In the genomic region with DNA sequence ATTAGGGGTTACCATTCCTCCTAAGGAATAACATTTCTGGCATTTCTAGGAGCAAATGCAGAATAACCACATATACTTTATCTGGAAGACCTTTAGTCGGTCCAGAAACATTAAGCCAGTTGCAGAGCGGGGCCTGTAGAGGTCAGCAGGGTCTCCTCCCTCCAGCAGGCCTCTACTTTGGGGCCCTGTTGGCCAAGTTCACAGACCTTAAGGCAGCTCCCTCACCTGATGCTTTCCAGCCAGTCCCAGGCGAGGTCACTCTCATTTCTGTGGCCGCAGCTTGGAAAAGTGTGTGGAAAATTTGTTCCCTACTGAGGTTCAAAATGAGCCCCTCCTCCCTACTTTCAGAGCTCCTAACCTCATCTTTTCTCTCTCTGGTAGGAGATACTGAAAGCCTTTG, we compare ENCODE assay signal across 1 cellular context.
TF ChIP-seq lines count a peak whose summit lies in the region.

No MANE protein-coding gene starts in this region.

TF ChIP-seq in WTC11, 78 proteins besides CTCF, POLR2A, EP300 and RAD21 (continued from another document):
- TF ChIP-seq ATF6 (CRISPR knock-in tag; IDR thresholded peaks at IDR 0.05) (no peak), HMGXB4 (CRISPR knock-in tag; IDR thresholded peaks at IDR 0.05) (no peak), FOXP1 (CRISPR knock-in tag; IDR thresholded peaks at IDR 0.05; ENCODE audit: borderline replicate concordance) (no peak), EMX1 (CRISPR knock-in tag; IDR thresholded peaks at IDR 0.05) (no peak)
